8 cellular contexts compared by ENCODE assay signal in genomic region chr19:34120846-34121639, GRCh38. TPM values are rescaled to one million over a fixed set of nuclear protein-coding genes. Genes with fewer than 3 reads are reported as not detected.
DNase-seq lines count a peak whose midpoint lies in the region; ATAC-seq and TF ChIP-seq lines count a peak whose summit lies in the region.

No MANE protein-coding gene starts in this region.

- no peak overlapping the region for H3K4me2 ChIP-seq in neural progenitor cell

- H3K36me3 Mint-ChIP-seq in neural progenitor cell: peaks cover 2% of the 10 kb centered on the region

- no peak overlapping the region for H3K27ac Mint-ChIP-seq in neural progenitor cell

- no peaks in the 10 kb centered on the region for H3K9me3 ChIP-seq in neural progenitor cell (ENCODE audit: low read depth)

- no peaks in the 10 kb centered on the region for H4K20me1 ChIP-seq in neural progenitor cell (ENCODE audit: low read depth)

- H3K79me2 ChIP-seq in neural progenitor cell (ENCODE audit: low read depth): no peaks in the 10 kb centered on the region

- H2AFZ ChIP-seq in neural progenitor cell (replicated peaks): peak overlapping the region; percentile 1

- no peak overlapping the region for H3K27ac ChIP-seq in neural progenitor cell

- peaks cover 4% of the 10 kb centered on the region for H3K9me3 Mint-ChIP-seq in neural progenitor cell

- no peak overlapping the region for H3K9ac ChIP-seq in neural progenitor cell

- H3K4me3 ChIP-seq in neural progenitor cell: no peak overlapping the region

- H3K4me1 ChIP-seq in neural progenitor cell: peaks cover 7% of the 10 kb centered on the region

- peaks cover 43% of the 10 kb centered on the region for H3K4me1 Mint-ChIP-seq in neural progenitor cell

- peaks cover 2% of the 10 kb centered on the region for H3K27me3 Mint-ChIP-seq in neural progenitor cell (ENCODE audit: insufficient read depth, low read depth)

- no peak for ATAC-seq in GM21423 (IDR thresholded peaks at IDR 0.05; ENCODE audit: unreplicated experiment)
- no peak for ATAC-seq in GM19395 (IDR thresholded peaks at IDR 0.05; ENCODE audit: unreplicated experiment)

- no peaks in the 10 kb centered on the region for H3F3A ChIP-seq in neural progenitor cell (ENCODE audit: low read depth)

- no peaks in the 10 kb centered on the region for H3K27me3 ChIP-seq in neural progenitor cell

- H3K36me3 ChIP-seq in neural progenitor cell: no peaks in the 10 kb centered on the region

- H3K4me3 Mint-ChIP-seq in neural progenitor cell: no peak overlapping the region

- DNase-seq in ELR (ENCODE audit: low read depth) (peak; percentile 60), neural progenitor cell (ENCODE audit: low spot score) (peak; percentile 60), globus pallidus (ENCODE audit: low spot score) (no peak)
- peak; percentile 34 to 51 for DNase-seq in activated CD4-positive, alpha-beta T cell treated with anti-CD3 and anti-CD28 coated beads for 4 hours
- DNase-seq in effector CD4-positive, alpha-beta T cell: peak; percentile 31

- TF ChIP-seq CTCF in LNCAP (IDR thresholded peaks at IDR 0.05) (peak; percentile 68), neural progenitor cell (IDR thresholded peaks at IDR 0.05) (peak; percentile 83)

RNA-seq across cellular contexts. Expression of gene LSM14A, which starts 51.3 kb away (rescaled TPM):
- total RNA-seq in neural progenitor cell (ENCODE audit: low replicate concordance): 152 and 157 TPM in 2 replicates
